In the genomic region with DNA sequence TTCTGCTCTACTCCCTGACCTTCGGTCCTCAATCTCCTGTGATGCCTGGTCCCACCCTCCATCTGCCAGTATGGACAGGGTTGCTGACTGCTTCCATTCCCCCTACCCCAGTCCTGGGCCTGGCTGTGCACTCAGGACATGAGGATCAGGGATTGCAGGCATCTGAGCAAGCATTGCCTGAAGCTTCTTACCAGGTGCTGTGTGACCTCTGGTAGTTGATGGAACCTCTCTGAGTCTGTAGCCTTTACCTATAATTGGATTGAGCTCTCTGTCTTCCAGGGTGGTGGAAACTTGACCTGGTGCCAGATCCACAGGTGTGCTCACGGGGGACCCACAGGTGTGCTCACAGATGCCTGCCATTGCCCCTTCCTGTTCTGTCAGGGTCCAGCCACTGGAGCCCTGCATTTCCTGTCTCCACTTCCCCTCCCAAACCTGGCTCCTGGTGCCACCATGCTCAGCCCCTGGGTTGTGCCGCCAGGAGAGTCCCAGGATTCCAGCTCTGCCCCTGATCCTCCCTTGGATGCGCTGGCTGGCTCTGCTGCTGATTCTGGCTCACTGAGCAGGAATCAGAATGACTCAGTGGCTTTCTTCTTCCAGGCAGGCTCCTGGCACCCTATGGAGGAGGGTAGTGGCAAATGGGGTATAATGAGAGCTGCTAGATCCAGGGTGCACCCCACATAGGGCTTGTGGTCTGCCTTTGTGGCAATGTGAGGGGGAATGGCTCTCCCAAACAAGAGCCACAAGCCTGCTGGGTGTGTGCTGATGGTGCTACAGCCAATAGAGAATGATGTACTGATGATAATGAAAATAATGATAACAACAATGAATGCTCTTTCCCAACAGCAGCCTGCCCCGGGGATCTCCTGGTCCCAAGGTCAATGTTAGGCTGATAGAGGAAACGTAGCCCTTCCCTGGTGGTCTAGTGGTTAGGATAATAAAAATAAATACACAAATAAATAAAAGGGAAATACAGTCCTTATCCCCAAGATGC, we compare ENCODE assay signal across 13 cellular contexts. TPM values are rescaled to one million over a fixed set of nuclear protein-coding genes. Genes with fewer than 3 reads are reported as not detected.
A peak's percentile ranks its signal among the peaks of the same experiment; 100 is the strongest.
DNase-seq lines count a peak whose midpoint lies in the region; TF ChIP-seq lines count a peak whose summit lies in the region.
"Had no signal": no experiment of that assay in that cellular context is flagged by ENCODE, and none has a peak within 500 bp of the region (broad histone marks: within the 10 kb centered on the region; RNA-seq: fewer than 3 reads in every experiment).

No MANE protein-coding gene starts in this region.

- intact Hi-C loops in vagina (cut with DNase I): no loop called here

- H3K36me3 Mint-ChIP-seq in nephron (ENCODE audit: low read depth): no peaks in the 10 kb centered on the region

- no peak overlapping the region for H3K9ac ChIP-seq in BLaER1 treated with 17β-estradiol and CSF1 and Interleukin-3, amounts not matched to agents 10 nM and 100 nM
- H3K9ac ChIP-seq: KMS-11 had no signal

- in situ Hi-C loops in brain microvascular endothelial cell (cut with HindIII; ENCODE audit: low pct_ligation_motif_present, low sequenced_read_pairs): loop anchor here (25.0 kb wide), 2 partner anchors 123 to 348 kb away; a partner anchor contains a TSS

- H3K27me3 ChIP-seq in BLaER1 treated with 17β-estradiol and CSF1 and Interleukin-3, amounts not matched to agents 10 nM and 100 nM: peaks cover 32 to 72% (median 47%) of the 10 kb centered on the region in 11 experiments
- H3K27me3 ChIP-seq in brain microvascular endothelial cell (replicated peaks): peaks cover 30% of the 10 kb centered on the region
- peaks cover 5% of the 10 kb centered on the region for H3K27me3 ChIP-seq in vagina

- H3K27ac Mint-ChIP-seq in nephron: peak overlapping the region; percentile 51 to 85 (median 69)
- H3K27ac Mint-ChIP-seq: CD4-positive, alpha-beta T cell had no signal

- no peak overlapping the region for H3K27ac ChIP-seq in BLaER1 treated with 17β-estradiol and CSF1 and Interleukin-3, amounts not matched to agents 10 nM and 100 nM
- no peak overlapping the region for H3K27ac ChIP-seq in brain microvascular endothelial cell
- H3K27ac ChIP-seq in vagina: no peak overlapping the region
- H3K27ac ChIP-seq: KMS-11, spleen had no signal

- H3K4me2 ChIP-seq in BLaER1 treated with 17β-estradiol and CSF1 and Interleukin-3, amounts not matched to agents 10 nM and 100 nM: peak overlapping the region in 9 of 11 experiments; percentile 33 to 88 (median 58); a peak in 18 of 22 replicates
- H3K4me2 ChIP-seq: KMS-11 had no signal

- H3K9me3 ChIP-seq in BLaER1 treated with 17β-estradiol and CSF1 and Interleukin-3, amounts not matched to agents 10 nM and 100 nM (replicated peaks in 1 of 11): no peaks in the 10 kb centered on the region
- no peaks in the 10 kb centered on the region for H3K9me3 ChIP-seq in vagina
- H3K9me3 ChIP-seq: spleen had no signal

- no peak overlapping the region for H3K4me3 ChIP-seq in BLaER1 treated with 17β-estradiol and CSF1 and Interleukin-3, amounts not matched to agents 10 nM and 100 nM
- no peak overlapping the region for H3K4me3 ChIP-seq in brain microvascular endothelial cell (ENCODE audit: low read depth, low read length)
- H3K4me3 ChIP-seq in vagina: no peak overlapping the region

- H3K4me3 Mint-ChIP-seq in nephron: peak overlapping the region in 1 of 3 experiments; percentile 29
- H3K4me3 Mint-ChIP-seq: CD4-positive, alpha-beta T cell; H9 had no signal

- H4K20me1 ChIP-seq in BLaER1 treated with 17β-estradiol and CSF1 and Interleukin-3, amounts not matched to agents 10 nM and 100 nM: peaks cover 0 to 45% (median 6%) of the 10 kb centered on the region in 11 experiments; a peak in 8 of 22 replicates

- no peak for TF ChIP-seq POLR2A in vagina (IDR thresholded peaks at IDR 0.05)

- peaks cover 23 to 96% (median 78%) of the 10 kb centered on the region in 10 experiments; a peak in 19 of 20 replicates for H3K4me1 ChIP-seq in BLaER1 treated with 17β-estradiol and CSF1 and Interleukin-3, amounts not matched to agents 10 nM and 100 nM
- peaks cover 15% of the 10 kb centered on the region for H3K4me1 ChIP-seq in vagina

- TF ChIP-seq CTCF in brain microvascular endothelial cell (IDR thresholded peaks at IDR 0.05; ENCODE audit: low read depth, low read length, missing control alignments) (no peak), nephron (IDR thresholded peaks at IDR 0.05; ENCODE audit: unreplicated experiment in 3 of 3) (no peak), vagina (IDR thresholded peaks at IDR 0.05) (no peak)

- DNase-seq in NCI-H446 treated with DMSO at 0.1 percent for 48 hours (lab: John Stamatoyannopoulos, UW): peak; percentile 51
- peak; percentile 19 for DNase-seq in brain microvascular endothelial cell
- no peak for DNase-seq in NCI-H2227 (lab: John Stamatoyannopoulos, UW; ENCODE audit: unreplicated experiment)
- no peak for DNase-seq in activated CD4-positive, alpha-beta T cell treated with anti-CD3 and anti-CD28 coated beads, Interleukin-2, amount 50 U/mL, for 1 hour
- DNase-seq in vagina (ENCODE audit: extremely low spot score in 2 of 2): no peak
- DNase-seq in NOMO-1 treated with DMSO at 0.1 percent for 48 hours (lab: John Stamatoyannopoulos, UW; ENCODE audit: unreplicated experiment): no peak
- DNase-seq: CD4-positive, alpha-beta T cell; central memory CD4-positive, alpha-beta T cell; H9; spleen had no signal

- H3K36me3 ChIP-seq in BLaER1 treated with 17β-estradiol and CSF1 and Interleukin-3, amounts not matched to agents 10 nM and 100 nM: no peaks in the 10 kb centered on the region
- H3K36me3 ChIP-seq in brain microvascular endothelial cell (replicated peaks): no peaks in the 10 kb centered on the region
- no peaks in the 10 kb centered on the region for H3K36me3 ChIP-seq in vagina
- H3K36me3 ChIP-seq: spleen had no signal

- peaks cover 83% of the 10 kb centered on the region for H3K27me3 Mint-ChIP-seq in nephron (ENCODE audit: low read depth)

- peaks cover 82% of the 10 kb centered on the region for H3K4me1 Mint-ChIP-seq in nephron

- H3K9me3 Mint-ChIP-seq in nephron: no peaks in the 10 kb centered on the region
- H3K9me3 Mint-ChIP-seq: CD4-positive, alpha-beta T cell; H9 had no signal

RNA-seq across cellular contexts. Expression of a gene that starts 35.2 kb away (rescaled TPM):
- total RNA-seq in vagina: 0.25 TPM

Comparison
In these comparisons a context has a peak if more than half of its experiments do, and no peak if none do; other contexts are left out.
1. DNase-seq: peak in NCI-H446 treated with DMSO at 0.1 percent for 48 hours (single experiment) and brain microvascular endothelial cell (single experiment); none in NCI-H2227 (single experiment), activated CD4-positive, alpha-beta T cell treated with anti-CD3 and anti-CD28 coated beads, Interleukin-2, amount 50 U/mL, for 1 hour (single experiment), vagina (0 of 2) and NOMO-1 treated with DMSO at 0.1 percent for 48 hours (single experiment).